ENCODE assay signal across 16 cellular contexts in the genomic region with DNA sequence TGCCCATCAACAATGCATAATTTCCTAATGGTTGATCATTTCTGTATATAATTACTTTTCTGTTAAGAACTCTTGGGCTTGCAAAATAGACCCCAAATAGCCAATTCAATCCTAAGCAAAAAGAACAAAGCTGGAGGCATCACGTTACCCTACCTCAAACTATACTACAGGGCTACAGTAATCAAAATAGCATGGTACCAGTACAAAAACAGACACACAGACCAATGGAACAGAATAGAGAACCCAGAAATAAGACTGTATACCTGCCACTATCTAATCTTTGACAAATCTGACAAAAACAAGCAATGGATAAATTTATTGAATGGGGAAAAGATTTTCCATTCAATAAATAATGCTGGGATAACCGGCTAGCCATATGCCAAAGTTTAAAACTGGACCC.
DNase-seq lines count a peak whose midpoint lies in the region; ATAC-seq and TF ChIP-seq lines count a peak whose summit lies in the region.
"Had no signal": no experiment of that assay in that cellular context is flagged by ENCODE, and none has a peak within 500 bp of the region (broad histone marks: within the 10 kb centered on the region; RNA-seq: fewer than 3 reads in every experiment).

No MANE protein-coding gene starts in this region.

- H3K4me3 ChIP-seq in esophagus squamous epithelium, result peak overlapping the region in 3 of 4 donors; percentile 31 to 58 (median 46)
- H3K4me3 ChIP-seq in smooth muscle cell, result peak overlapping the region; percentile 58
- H3K4me3 ChIP-seq: ovary had no signal

- no peaks in the 10 kb centered on the region for H3K79me2 ChIP-seq in smooth muscle cell (ENCODE audit: low read depth)

- no peaks in the 10 kb centered on the region for H3K4me1 ChIP-seq in esophagus squamous epithelium
- H3K4me1 ChIP-seq in smooth muscle cell (ENCODE audit: low read depth), result no peaks in the 10 kb centered on the region

- H3K27me3 ChIP-seq in esophagus squamous epithelium (no peaks in the 10 kb centered on the region), smooth muscle cell (ENCODE audit: low read depth) (no peaks in the 10 kb centered on the region)
- H3K27me3 ChIP-seq: ovary had no signal

- POLR2A ChIA-PET in WTC11 (lab: Charles Lee), result no interaction called here

- no peak for TF ChIP-seq POLR2A in esophagus squamous epithelium (IDR thresholded peaks at IDR 0.05)

- peak overlapping the region; percentile 58 to 75 for H3K4me3 Mint-ChIP-seq in activated T-cell treated with anti-CD3 and anti-CD28 coated beads, Interleukin-2, amount 50 U/mL, for 72 hours
- H3K4me3 Mint-ChIP-seq in WTC11, result peak overlapping the region; percentile 90

- CTCF ChIA-PET in WTC11 (lab: Charles Lee), result no interaction called here

- H3K36me3 ChIP-seq in esophagus squamous epithelium (no peaks in the 10 kb centered on the region), smooth muscle cell (ENCODE audit: low read depth) (no peaks in the 10 kb centered on the region)
- H3K36me3 ChIP-seq: ovary had no signal

- no peaks in the 10 kb centered on the region for H3K4me1 Mint-ChIP-seq in activated T-cell treated with anti-CD3 and anti-CD28 coated beads, Interleukin-2, amount 50 U/mL, for 72 hours (ENCODE audit: low read depth)
- peaks cover 10% of the 10 kb centered on the region for H3K4me1 Mint-ChIP-seq in WTC11

- TF ChIP-seq CTCF in WTC11 (IDR thresholded peaks at IDR 0.05) (no peak), esophagus squamous epithelium (IDR thresholded peaks at IDR 0.05) (no peak), smooth muscle cell (IDR thresholded peaks at IDR 0.05; ENCODE audit: borderline replicate concordance, insufficient read depth, poor library complexity, severe bottlenecking) (no peak)

- DNase-seq in activated T-cell treated with anti-CD3 and anti-CD28 coated beads, Interleukin-2, amount 50 U/mL, for 72 hours, result no peak
- no peak for DNase-seq in activated T-cell treated with anti-CD3 and anti-CD28 coated beads, Interleukin-2, amount 50 U/mL, for 48 hours
- DNase-seq in WTC11 (ENCODE audit: low spot score), result no peak
- DNase-seq in esophagus squamous epithelium (lab: John Stamatoyannopoulos, UW), result no peak
- DNase-seq in smooth muscle cell (lab: John Stamatoyannopoulos, UW; ENCODE audit: unreplicated experiment), result no peak
- no peak for DNase-seq in NCI-H2107 treated with DMSO at 0.1 percent for 48 hours (lab: John Stamatoyannopoulos, UW; ENCODE audit: unreplicated experiment)
- DNase-seq: activated CD8-positive, alpha-beta memory T cell treated with anti-CD3 and anti-CD28 coated beads, Interleukin-2, amount 50 U/mL, for 4 hours; amniotic stem cell; mesenchymal stem cell; NCI-H1092; ovary; SK-N-SH; small intestine; stimulated activated naive CD4-positive, alpha-beta T cell treated with Interleukin-2 at 50 U/mL for 16 hours had no signal

- intact Hi-C loops in esophagus squamous epithelium (cut with DNase I), result no loop called here

- no peaks in the 10 kb centered on the region for H4K20me1 ChIP-seq in smooth muscle cell (ENCODE audit: low read depth)

- peaks cover 0 to 2% of the 10 kb centered on the region in 2 donors for H3K36me3 Mint-ChIP-seq in activated T-cell treated with anti-CD3 and anti-CD28 coated beads, Interleukin-2, amount 50 U/mL, for 72 hours (ENCODE audit: insufficient read depth in 2 of 2)
- H3K36me3 Mint-ChIP-seq in WTC11, result peaks cover 19% of the 10 kb centered on the region

- H3K9ac ChIP-seq in smooth muscle cell (ENCODE audit: low read depth), result peak overlapping the region; percentile 62
- H3K9ac ChIP-seq: SK-N-SH had no signal

- no peaks in the 10 kb centered on the region for H3F3A ChIP-seq in smooth muscle cell (ENCODE audit: low read depth)

- H3K9me3 ChIP-seq in esophagus squamous epithelium (no peaks in the 10 kb centered on the region), smooth muscle cell (replicated peaks; ENCODE audit: low read depth) (no peaks in the 10 kb centered on the region)
- H3K9me3 ChIP-seq: ovary, SK-N-SH had no signal

- H3K27me3 Mint-ChIP-seq in activated T-cell treated with anti-CD3 and anti-CD28 coated beads, Interleukin-2, amount 50 U/mL, for 72 hours (ENCODE audit: low read depth), result no peaks in the 10 kb centered on the region
- H3K27me3 Mint-ChIP-seq in WTC11 (ENCODE audit: low read depth), result no peaks in the 10 kb centered on the region

- H3K4me2 ChIP-seq in smooth muscle cell, result peak overlapping the region; percentile 80
- H3K4me2 ChIP-seq: SK-N-SH had no signal

- WGBS in esophagus squamous epithelium, 2 donors, result 78 to 81% methylated on average over 2 of the region's 2 CpGs
- 96% methylated on average over 2 of the region's 2 CpGs for WGBS in smooth muscle cell (ENCODE audit: low lambda C conversion rate)

- no peak for ATAC-seq in activated T-cell treated with anti-CD3 and anti-CD28 coated beads, Interleukin-2, amount 50 U/mL, for 72 hours (replicated peaks in 1 of 2)
- no peak for ATAC-seq in WTC11
- ATAC-seq in HG02623 (IDR thresholded peaks at IDR 0.05; ENCODE audit: unreplicated experiment), result no peak
- no peak for ATAC-seq in GM21515 (IDR thresholded peaks at IDR 0.05; ENCODE audit: unreplicated experiment)

- H3K27ac Mint-ChIP-seq in activated T-cell treated with anti-CD3 and anti-CD28 coated beads, Interleukin-2, amount 50 U/mL, for 72 hours, result peak overlapping the region; percentile 54
- H3K27ac Mint-ChIP-seq in WTC11, result peak overlapping the region; percentile 59; the same call in 1 of the 2 replicates

- H3K9me3 Mint-ChIP-seq in activated T-cell treated with anti-CD3 and anti-CD28 coated beads, Interleukin-2, amount 50 U/mL, for 72 hours, result peaks cover 0 to 2% of the 10 kb centered on the region in 2 donors
- H3K9me3 Mint-ChIP-seq in WTC11, result peaks cover 16% of the 10 kb centered on the region

- H2AFZ ChIP-seq in smooth muscle cell (ENCODE audit: low read depth), result peak overlapping the region; percentile 96

- H3K27ac ChIP-seq in esophagus squamous epithelium, result no peak overlapping the region
- peak overlapping the region; percentile 19 for H3K27ac ChIP-seq in smooth muscle cell (ENCODE audit: low read depth)
- H3K27ac ChIP-seq: ovary had no signal

TF ChIP-seq in WTC11, 78 proteins besides CTCF, POLR2A, EP300 and RAD21:
- TF ChIP-seq SMAD4 (CRISPR knock-in tag; IDR thresholded peaks at IDR 0.05) (no peak), ZNF263 (CRISPR knock-in tag; IDR thresholded peaks at IDR 0.05; ENCODE audit: low read depth) (no peak), ESRRA (CRISPR knock-in tag; IDR thresholded peaks at IDR 0.05; ENCODE audit: borderline replicate concordance) (no peak), RORB (CRISPR knock-in tag; IDR thresholded peaks at IDR 0.05) (no peak), MYBL2 (CRISPR knock-in tag; IDR thresholded peaks at IDR 0.05) (no peak)
